1 cellular context compared by ENCODE assay signal in the genomic region with DNA sequence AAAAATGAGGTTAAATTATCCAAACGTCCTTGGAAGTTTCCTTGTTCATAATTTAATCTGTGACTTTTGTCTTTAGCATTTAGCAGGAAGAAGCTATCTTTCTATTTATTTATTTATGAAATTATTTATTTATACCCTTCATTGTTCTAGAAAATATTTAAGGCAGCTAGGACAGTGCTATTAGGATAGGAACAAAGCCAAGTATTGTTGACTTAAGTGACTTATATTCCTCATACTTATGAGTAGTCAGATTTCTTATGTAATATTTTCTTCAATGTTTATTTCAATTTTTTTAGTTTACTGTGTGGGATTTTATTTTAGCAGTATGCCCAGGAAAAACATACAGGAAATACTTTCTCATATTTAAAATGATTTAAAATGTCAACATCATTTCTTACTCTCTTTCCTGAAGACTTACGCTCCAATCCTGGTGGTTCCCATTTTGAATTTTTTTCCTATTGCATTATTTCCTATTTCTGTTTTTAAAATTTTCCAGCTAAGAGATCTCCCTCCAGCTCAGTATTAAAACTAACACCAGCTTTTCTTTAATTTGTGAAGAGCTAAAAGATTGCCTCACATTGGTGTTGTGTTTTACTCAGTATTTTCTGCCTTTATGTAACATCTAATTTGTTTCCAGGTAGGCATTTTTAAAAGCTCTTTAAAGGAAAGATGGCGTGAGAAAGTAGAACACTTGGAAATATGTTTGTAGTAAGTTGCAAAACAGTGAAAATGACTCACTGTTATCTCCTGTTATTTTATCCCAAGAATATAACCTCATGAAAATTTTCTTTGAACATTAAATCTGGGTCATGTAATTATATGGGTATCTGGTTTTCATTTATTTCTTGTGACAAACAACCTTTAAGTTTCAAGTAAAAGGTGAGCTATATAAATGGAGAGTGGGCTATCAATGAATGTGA.
TF ChIP-seq lines count a peak whose summit lies in the region.

No MANE protein-coding gene starts in this region.

TF ChIP-seq in GM23338, 12 proteins besides CTCF, POLR2A, EP300 and RAD21 (continued from another document):
- TF ChIP-seq, protein P1, sequence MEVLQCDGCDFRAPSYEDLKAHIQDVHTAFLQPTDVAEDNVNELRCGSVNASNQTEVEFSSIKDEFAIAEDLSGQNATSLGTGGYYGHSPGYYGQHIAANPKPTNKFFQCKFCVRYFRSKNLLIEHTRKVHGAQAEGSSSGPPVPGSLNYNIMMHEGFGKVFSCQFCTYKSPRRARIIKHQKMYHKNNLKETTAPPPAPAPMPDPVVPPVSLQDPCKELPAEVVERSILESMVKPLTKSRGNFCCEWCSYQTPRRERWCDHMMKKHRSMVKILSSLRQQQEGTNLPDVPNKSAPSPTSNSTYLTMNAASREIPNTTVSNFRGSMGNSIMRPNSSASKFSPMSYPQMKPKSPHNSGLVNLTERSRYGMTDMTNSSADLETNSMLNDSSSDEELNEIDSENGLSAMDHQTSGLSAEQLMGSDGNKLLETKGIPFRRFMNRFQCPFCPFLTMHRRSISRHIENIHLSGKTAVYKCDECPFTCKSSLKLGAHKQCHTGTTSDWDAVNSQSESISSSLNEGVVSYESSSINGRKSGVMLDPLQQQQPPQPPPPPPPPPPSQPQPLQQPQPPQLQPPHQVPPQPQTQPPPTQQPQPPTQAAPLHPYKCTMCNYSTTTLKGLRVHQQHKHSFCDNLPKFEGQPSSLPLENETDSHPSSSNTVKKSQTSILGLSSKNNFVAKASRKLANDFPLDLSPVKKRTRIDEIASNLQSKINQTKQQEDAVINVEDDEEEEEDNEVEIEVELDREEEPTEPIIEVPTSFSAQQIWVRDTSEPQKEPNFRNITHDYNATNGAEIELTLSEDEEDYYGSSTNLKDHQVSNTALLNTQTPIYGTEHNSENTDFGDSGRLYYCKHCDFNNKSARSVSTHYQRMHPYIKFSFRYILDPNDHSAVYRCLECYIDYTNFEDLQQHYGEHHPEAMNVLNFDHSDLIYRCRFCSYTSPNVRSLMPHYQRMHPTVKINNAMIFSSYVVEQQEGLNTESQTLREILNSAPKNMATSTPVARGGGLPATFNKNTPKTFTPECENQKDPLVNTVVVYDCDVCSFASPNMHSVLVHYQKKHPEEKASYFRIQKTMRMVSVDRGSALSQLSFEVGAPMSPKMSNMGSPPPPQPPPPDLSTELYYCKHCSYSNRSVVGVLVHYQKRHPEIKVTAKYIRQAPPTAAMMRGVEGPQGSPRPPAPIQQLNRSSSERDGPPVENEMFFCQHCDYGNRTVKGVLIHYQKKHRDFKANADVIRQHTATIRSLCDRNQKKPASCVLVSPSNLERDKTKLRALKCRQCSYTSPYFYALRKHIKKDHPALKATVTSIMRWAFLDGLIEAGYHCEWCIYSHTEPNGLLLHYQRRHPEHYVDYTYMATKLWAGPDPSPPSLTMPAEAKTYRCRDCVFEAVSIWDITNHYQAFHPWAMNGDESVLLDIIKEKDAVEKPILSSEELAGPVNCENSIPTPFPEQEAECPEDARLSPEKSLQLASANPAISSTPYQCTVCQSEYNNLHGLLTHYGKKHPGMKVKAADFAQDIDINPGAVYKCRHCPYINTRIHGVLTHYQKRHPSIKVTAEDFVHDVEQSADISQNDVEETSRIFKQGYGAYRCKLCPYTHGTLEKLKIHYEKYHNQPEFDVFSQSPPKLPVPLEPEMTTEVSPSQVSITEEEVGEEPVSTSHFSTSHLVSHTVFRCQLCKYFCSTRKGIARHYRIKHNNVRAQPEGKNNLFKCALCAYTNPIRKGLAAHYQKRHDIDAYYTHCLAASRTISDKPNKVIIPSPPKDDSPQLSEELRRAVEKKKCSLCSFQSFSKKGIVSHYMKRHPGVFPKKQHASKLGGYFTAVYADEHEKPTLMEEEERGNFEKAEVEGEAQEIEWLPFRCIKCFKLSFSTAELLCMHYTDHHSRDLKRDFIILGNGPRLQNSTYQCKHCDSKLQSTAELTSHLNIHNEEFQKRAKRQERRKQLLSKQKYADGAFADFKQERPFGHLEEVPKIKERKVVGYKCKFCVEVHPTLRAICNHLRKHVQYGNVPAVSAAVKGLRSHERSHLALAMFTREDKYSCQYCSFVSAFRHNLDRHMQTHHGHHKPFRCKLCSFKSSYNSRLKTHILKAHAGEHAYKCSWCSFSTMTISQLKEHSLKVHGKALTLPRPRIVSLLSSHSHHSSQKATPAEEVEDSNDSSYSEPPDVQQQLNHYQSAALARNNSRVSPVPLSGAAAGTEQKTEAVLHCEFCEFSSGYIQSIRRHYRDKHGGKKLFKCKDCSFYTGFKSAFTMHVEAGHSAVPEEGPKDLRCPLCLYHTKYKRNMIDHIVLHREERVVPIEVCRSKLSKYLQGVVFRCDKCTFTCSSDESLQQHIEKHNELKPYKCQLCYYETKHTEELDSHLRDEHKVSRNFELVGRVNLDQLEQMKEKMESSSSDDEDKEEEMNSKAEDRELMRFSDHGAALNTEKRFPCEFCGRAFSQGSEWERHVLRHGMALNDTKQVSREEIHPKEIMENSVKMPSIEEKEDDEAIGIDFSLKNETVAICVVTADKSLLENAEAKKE (CRISPR knock-in tag; IDR thresholded peaks at IDR 0.05): no peak
- TF ChIP-seq EZH2 (IDR thresholded peaks at IDR 0.05; ENCODE audit: low read depth, unreplicated experiment) (no peak), STAT1 (IDR thresholded peaks at IDR 0.05; ENCODE audit: unreplicated experiment) (no peak), JUNB (IDR thresholded peaks at IDR 0.05; ENCODE audit: unreplicated experiment) (no peak), POLR2AphosphoS5 (IDR thresholded peaks at IDR 0.05; ENCODE audit: low read depth) (no peak), NANOG (IDR thresholded peaks at IDR 0.05; ENCODE audit: borderline replicate concordance) (no peak)
- TF ChIP-seq, protein P2, sequence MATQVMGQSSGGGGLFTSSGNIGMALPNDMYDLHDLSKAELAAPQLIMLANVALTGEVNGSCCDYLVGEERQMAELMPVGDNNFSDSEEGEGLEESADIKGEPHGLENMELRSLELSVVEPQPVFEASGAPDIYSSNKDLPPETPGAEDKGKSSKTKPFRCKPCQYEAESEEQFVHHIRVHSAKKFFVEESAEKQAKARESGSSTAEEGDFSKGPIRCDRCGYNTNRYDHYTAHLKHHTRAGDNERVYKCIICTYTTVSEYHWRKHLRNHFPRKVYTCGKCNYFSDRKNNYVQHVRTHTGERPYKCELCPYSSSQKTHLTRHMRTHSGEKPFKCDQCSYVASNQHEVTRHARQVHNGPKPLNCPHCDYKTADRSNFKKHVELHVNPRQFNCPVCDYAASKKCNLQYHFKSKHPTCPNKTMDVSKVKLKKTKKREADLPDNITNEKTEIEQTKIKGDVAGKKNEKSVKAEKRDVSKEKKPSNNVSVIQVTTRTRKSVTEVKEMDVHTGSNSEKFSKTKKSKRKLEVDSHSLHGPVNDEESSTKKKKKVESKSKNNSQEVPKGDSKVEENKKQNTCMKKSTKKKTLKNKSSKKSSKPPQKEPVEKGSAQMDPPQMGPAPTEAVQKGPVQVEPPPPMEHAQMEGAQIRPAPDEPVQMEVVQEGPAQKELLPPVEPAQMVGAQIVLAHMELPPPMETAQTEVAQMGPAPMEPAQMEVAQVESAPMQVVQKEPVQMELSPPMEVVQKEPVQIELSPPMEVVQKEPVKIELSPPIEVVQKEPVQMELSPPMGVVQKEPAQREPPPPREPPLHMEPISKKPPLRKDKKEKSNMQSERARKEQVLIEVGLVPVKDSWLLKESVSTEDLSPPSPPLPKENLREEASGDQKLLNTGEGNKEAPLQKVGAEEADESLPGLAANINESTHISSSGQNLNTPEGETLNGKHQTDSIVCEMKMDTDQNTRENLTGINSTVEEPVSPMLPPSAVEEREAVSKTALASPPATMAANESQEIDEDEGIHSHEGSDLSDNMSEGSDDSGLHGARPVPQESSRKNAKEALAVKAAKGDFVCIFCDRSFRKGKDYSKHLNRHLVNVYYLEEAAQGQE (IDR thresholded peaks at IDR 0.05; ENCODE audit: unreplicated experiment): no peak
- TF ChIP-seq, protein P3, sequence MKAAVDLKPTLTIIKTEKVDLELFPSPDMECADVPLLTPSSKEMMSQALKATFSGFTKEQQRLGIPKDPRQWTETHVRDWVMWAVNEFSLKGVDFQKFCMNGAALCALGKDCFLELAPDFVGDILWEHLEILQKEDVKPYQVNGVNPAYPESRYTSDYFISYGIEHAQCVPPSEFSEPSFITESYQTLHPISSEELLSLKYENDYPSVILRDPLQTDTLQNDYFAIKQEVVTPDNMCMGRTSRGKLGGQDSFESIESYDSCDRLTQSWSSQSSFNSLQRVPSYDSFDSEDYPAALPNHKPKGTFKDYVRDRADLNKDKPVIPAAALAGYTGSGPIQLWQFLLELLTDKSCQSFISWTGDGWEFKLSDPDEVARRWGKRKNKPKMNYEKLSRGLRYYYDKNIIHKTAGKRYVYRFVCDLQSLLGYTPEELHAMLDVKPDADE (IDR thresholded peaks at IDR 0.05): no peak
